In the genomic region with DNA sequence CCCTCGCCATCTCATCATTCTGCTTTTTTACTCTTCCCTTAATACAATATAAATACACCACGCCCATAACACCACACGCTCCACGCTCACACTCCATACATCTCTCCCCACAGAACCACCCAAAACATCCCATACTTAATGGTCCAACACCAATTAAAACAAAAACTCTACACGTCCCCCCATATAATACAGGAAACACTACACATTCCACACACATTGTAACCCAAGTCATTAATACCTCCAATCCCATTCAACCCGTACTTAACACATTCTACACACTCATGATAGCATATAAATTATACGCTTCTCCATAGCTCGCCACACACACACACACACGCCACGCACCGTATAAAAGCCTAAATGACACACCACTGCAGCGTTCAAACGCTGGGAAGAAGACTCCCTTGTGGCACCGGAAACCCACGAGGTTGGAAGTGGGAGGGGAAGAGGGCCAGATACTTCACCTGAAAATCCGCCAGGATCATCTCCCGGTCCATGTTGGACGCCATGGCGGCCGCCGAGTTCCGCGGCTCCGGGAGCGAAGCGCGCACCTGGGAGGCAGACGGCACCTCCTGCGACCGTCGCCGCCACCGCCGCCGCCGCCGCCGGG, we compare ENCODE assay signal across 8 cellular contexts. TPM values are rescaled to one million over a fixed set of nuclear protein-coding genes. Genes with fewer than 3 reads are reported as not detected.
DNase-seq lines count a peak whose midpoint lies in the region; ATAC-seq, FAIRE-seq and TF ChIP-seq lines count a peak whose summit lies in the region.

No MANE protein-coding gene starts in this region.

- peak; percentile 14 for DNase-seq in activated gamma-delta T cell treated with Interleukin-2 at 50 U/mL for 16 hours
- no peak for DNase-seq in activated gamma-delta T cell (lab: John Stamatoyannopoulos, UW)
- DNase-seq in SK-N-DZ (ENCODE audit: low spot score) = peak; percentile 4
- DNase-seq in mucosa of gallbladder (ENCODE audit: low spot score) = peak; percentile 27
- no peak for DNase-seq in D721Med (ENCODE audit: insufficient read length, low spot score)

- no peaks in the 10 kb centered on the region for H3K36me3 ChIP-seq in ectodermal cell (ENCODE audit: control insufficient read depth, insufficient read depth, low read length)

- no peak for FAIRE-seq in D721Med (lab: Jason Lieb, UNC)

- peak overlapping the region; percentile 61 for H3K4me3 ChIP-seq in ectodermal cell (ENCODE audit: insufficient read depth, low read depth, low read length)

- H3K27ac ChIP-seq in ectodermal cell (ENCODE audit: insufficient read depth, low read depth, low read length, poor library complexity, severe bottlenecking) = no peak overlapping the region

- ATAC-seq in HG03066 (IDR thresholded peaks at IDR 0.05; ENCODE audit: low read depth, unreplicated experiment) = peak; percentile 16
- ATAC-seq in GM18861 (IDR thresholded peaks at IDR 0.05; ENCODE audit: unreplicated experiment) = no peak

- TF ChIP-seq CTCF in D721Med (IDR thresholded peaks at IDR 0.05; ENCODE audit: insufficient read depth, missing control alignments) = no peak

- peaks cover 8% of the 10 kb centered on the region for H3K27me3 ChIP-seq in ectodermal cell (ENCODE audit: control insufficient read depth, insufficient read depth, low read length, poor library complexity, severe bottlenecking)

- no peaks in the 10 kb centered on the region for H3K4me1 ChIP-seq in ectodermal cell (ENCODE audit: control insufficient read depth, insufficient read depth, low read length)

- no peaks in the 10 kb centered on the region for H3K9me3 ChIP-seq in ectodermal cell (ENCODE audit: control insufficient read depth, low read length)

- 2% methylated on average over 38 of the region's 38 CpGs for WGBS in ectodermal cell, 2 experiments

RNA-seq across cellular contexts. Expression of gene FAF1, which starts 0.7 kb away (rescaled TPM):
- 59.5 and 84.5 TPM in 2 replicates for polyA plus RNA-seq in SK-N-DZ (2014; cell fraction: cytosol; rRNA removed)
- polyA plus RNA-seq in SK-N-DZ (2014; cell fraction: nucleus; rRNA removed) = 38.0 and 39.2 TPM in 2 replicates
- polyA plus RNA-seq in ectodermal cell (2013, experiment 1 of 4) = 90.0 TPM
- 76.6 TPM for polyA plus RNA-seq in ectodermal cell (2013, experiment 2 of 4)
- 59.7 TPM for polyA plus RNA-seq in ectodermal cell (2013, experiment 3 of 4)
- polyA plus RNA-seq in ectodermal cell (2013, experiment 4 of 4) = 69.8 TPM
- 40.5 TPM for total RNA-seq in mucosa of gallbladder

RNA-seq across cellular contexts. Expression of gene CDKN2C, which starts 10.6 kb away (rescaled TPM):
- 64.1 and 65.1 TPM in 2 replicates for polyA plus RNA-seq in SK-N-DZ (2014; cell fraction: cytosol; rRNA removed)
- polyA plus RNA-seq in SK-N-DZ (2014; cell fraction: nucleus; rRNA removed) = 36.5 and 43.2 TPM in 2 replicates
- polyA plus RNA-seq in ectodermal cell (2013, experiment 1 of 4) = 0.37 TPM
- 0.14 TPM for polyA plus RNA-seq in ectodermal cell (2013, experiment 2 of 4)
- polyA plus RNA-seq in ectodermal cell (2013, experiment 3 of 4) = 0.37 TPM
- 0.53 TPM for polyA plus RNA-seq in ectodermal cell (2013, experiment 4 of 4)
- 9.0 TPM for total RNA-seq in mucosa of gallbladder

Comparison
In these comparisons a context has a peak if more than half of its experiments do, and no peak if none do; other contexts are left out.
1. DNase-seq: peak in activated gamma-delta T cell treated with Interleukin-2 at 50 U/mL for 16 hours (single experiment), SK-N-DZ (single experiment) and mucosa of gallbladder (single experiment); none in activated gamma-delta T cell (single experiment) and D721Med (single experiment).